In the genomic region with DNA sequence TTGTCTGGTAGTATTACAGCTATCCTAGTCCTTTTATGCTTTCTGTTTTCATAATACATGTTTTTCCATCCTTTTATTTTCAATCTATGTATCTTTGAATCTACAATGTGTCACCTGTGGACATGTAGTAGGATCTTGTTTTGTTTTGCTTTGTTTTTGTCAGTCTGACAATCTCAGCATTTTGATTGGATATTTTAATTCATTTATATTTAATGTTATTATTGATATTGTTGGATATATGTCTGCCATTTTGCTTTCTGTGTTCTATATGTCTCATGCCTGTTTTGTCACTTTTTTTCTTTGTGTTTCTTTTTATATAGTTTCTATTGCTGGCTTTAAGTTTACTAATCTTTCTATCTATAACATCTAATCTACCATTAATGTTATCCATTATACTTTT, we compare ENCODE assay signal across 12 cellular contexts. TPM values are rescaled to one million over a fixed set of nuclear protein-coding genes. Genes with fewer than 3 reads are reported as not detected.
"Had no signal": no experiment of that assay in that cellular context is flagged by ENCODE, and none has a peak within 500 bp of the region (broad histone marks: within the 10 kb centered on the region; RNA-seq: fewer than 3 reads in every experiment).

No MANE protein-coding gene starts in this region.

- H3K9ac ChIP-seq: GM23248, KMS-11 had no signal

- H3K4me1 ChIP-seq: HAP-1 had no signal

- ATAC-seq: HCT116 had no signal

- H3K4me3 ChIP-seq: GM23248, HAP-1 had no signal

- H3K27ac ChIP-seq: GM23248, KMS-11 had no signal

- H3K4me2 ChIP-seq: KMS-11 had no signal

- FAIRE-seq: HTR-8/SVneo had no signal

- H2AFZ ChIP-seq: GM23248 had no signal

- H3K36me3 ChIP-seq: HAP-1 had no signal

- DNase-seq: GM23248, GOT3, H7, IMR-90, Karpas-422, KBM-7 had no signal

- H3K9me3 ChIP-seq: HAP-1 had no signal

RNA-seq across cellular contexts. Expression of a gene that starts 11.5 kb away (rescaled TPM):
- total RNA-seq: GM23248, H4, H7, HT-29, IMR-90 had no signal
- polyA plus RNA-seq: GM23248, IMR-90 had no signal
